ENCODE assay signal across 8 cellular contexts in the genomic region with DNA sequence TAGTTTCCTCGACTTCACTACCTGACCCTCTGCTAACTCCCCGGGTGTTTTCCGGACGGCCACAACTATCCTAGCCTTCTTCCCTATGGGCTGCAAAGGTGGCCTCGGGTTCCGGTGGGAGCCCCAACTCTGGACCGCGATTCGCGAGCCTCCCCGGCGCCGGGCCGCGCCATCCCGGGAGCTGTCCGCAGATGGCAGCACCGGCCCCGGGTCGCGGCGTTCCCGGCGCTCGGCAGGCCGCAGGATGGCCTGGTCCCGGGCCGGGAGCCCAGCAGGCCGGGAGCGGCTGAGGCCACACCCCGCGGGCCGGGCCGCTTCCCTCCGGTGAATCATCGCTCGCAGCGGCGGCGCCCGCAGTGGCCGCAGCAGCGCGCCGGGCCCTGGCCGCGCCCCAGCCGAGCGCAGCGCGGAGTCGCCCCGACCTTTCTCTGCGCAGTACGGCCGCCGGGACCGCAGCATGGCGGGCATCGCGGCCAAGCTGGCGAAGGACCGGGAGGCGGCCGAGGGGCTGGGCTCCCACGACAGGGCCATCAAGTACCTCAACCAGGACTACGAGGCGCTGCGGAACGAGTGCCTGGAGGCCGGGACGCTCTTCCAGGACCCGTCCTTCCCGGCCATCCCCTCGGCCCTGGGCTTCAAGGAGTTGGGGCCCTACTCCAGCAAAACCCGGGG. TPM values are rescaled to one million over a fixed set of nuclear protein-coding genes. Genes with fewer than 3 reads are reported as not detected.
DNase-seq lines count a peak whose midpoint lies in the region; ATAC-seq lines count a peak whose summit lies in the region.

A gene (plus strand): TSS at position 356 of the 672 bp plus-strand sequence. CDS start 102 bp downstream, at position 458.

- peak within 1 kb of the TSS; percentile 98 for H4K91ac ChIP-seq in trophoblast cell (ENCODE audit: low read depth, low read length)

- H3K4me1 ChIP-seq in HUES64 (ENCODE audit: insufficient read depth, low read length) (peaks cover 27% of the 10 kb centered on the region), trophoblast cell (ENCODE audit: control insufficient read depth in 1 of 2, insufficient read depth in 2 of 2, low read length in 2 of 2) (peaks cover 24 to 40% of the 10 kb centered on the region in 2 experiments)

- no peak within 1 kb of the TSS for H3K23ac ChIP-seq in trophoblast cell (ENCODE audit: low read length)

- H3K9me3 ChIP-seq in HUES64 (ENCODE audit: insufficient read depth, low read depth, low read length) (no peaks in the 10 kb centered on the region), trophoblast cell (ENCODE audit: insufficient read depth, low read depth, low read length) (no peaks in the 10 kb centered on the region)

- H2AFZ ChIP-seq in trophoblast cell (ENCODE audit: insufficient read depth, low read length, poor library complexity): peak within 1 kb of the TSS; percentile 83

- H3K36me3 ChIP-seq in HUES64 (ENCODE audit: insufficient read depth, low read length) (no peaks in the 10 kb centered on the region), trophoblast cell (ENCODE audit: control insufficient read depth in 1 of 2, insufficient read depth in 2 of 2, low read length in 2 of 2) (peaks cover 5 to 6% of the 10 kb centered on the region in 2 experiments)

- intact Hi-C loops in left cardiac atrium (cut with DNase I): loop anchor here (1.0 to 5.0 kb wide), 2 partner anchors 35 to 37 kb away; no protein-coding TSS in a partner anchor

- peak within 1 kb of the TSS; percentile 63 for H2BK12ac ChIP-seq in trophoblast cell (ENCODE audit: low read length)

- ATAC-seq in GM21515 (IDR thresholded peaks at IDR 0.05; ENCODE audit: unreplicated experiment) (peak; percentile 54), left cardiac atrium (peak; percentile 94 to 96), GM18870 (IDR thresholded peaks at IDR 0.05; ENCODE audit: unreplicated experiment) (no peak)

- peak within 1 kb of the TSS; percentile 97 for H2BK5ac ChIP-seq in trophoblast cell (ENCODE audit: low read depth, low read length, poor library complexity)

- WGBS in HUES64: under 1% methylated on average over 76 of the region's 76 CpGs
- WGBS in trophoblast cell (ENCODE audit: extremely low coverage, insufficient coverage, insufficient read length): no CpG with 5 or more reads among the region's 76 CpGs

- H2AK5ac ChIP-seq in trophoblast cell (ENCODE audit: low read length): peak within 1 kb of the TSS; percentile 98

- peak within 1 kb of the TSS; percentile 100 for H3K14ac ChIP-seq in trophoblast cell (ENCODE audit: low read length)

- H4K8ac ChIP-seq in trophoblast cell (ENCODE audit: low read depth, low read length): peak within 1 kb of the TSS; percentile 85

- peak within 1 kb of the TSS; percentile 98 for H2BK120ac ChIP-seq in trophoblast cell (ENCODE audit: insufficient read depth, low read length, poor library complexity)

- H3K27ac ChIP-seq in HUES64 (ENCODE audit: low read depth, low read length) (no peak within 1 kb of the TSS; the same call in 1 of the 2 replicates), trophoblast cell (ENCODE audit: low read depth, low read length) (peak within 1 kb of the TSS; percentile 91)

- H3K4me3 ChIP-seq in HUES64 (ENCODE audit: low read length) (peak within 1 kb of the TSS; percentile 70), trophoblast cell (ENCODE audit: low read depth, low read length) (peak within 1 kb of the TSS; percentile 95)

- H3K4ac ChIP-seq in trophoblast cell (ENCODE audit: low read depth, low read length): peak within 1 kb of the TSS; percentile 99

- H3K27me3 ChIP-seq in HUES64 (ENCODE audit: insufficient read depth, low read length) (peaks cover 57% of the 10 kb centered on the region), trophoblast cell (ENCODE audit: insufficient read depth, low read length) (no peaks in the 10 kb centered on the region)

- peaks cover 15% of the 10 kb centered on the region for H3K79me2 ChIP-seq in trophoblast cell (ENCODE audit: control insufficient read depth, insufficient read depth, low read length, poor library complexity)

- DNase-seq in Daoy (ENCODE audit: low read depth) (peak; percentile 93), T follicular helper cell (ENCODE audit: low read depth) (peak; percentile 27), anterior cingulate cortex (lab: John Stamatoyannopoulos, UW) (peak in 51 of 58 donors; percentile 16 to 80 (median 63)), left cardiac atrium (peak; percentile 90), trophoblast cell (peak; percentile 88 to 90)

- H3K4me2 ChIP-seq in trophoblast cell (ENCODE audit: low read length): peak within 1 kb of the TSS; percentile 67

- H3K79me1 ChIP-seq in trophoblast cell (ENCODE audit: low read length): peaks cover 32% of the 10 kb centered on the region

- peak within 1 kb of the TSS; percentile 85 for H3K9ac ChIP-seq in HUES64 (ENCODE audit: low read depth, low read length)
- peak within 1 kb of the TSS; percentile 91 for H3K9ac ChIP-seq in trophoblast cell (ENCODE audit: low read length)

- peak within 1 kb of the TSS; percentile 98 for H3K18ac ChIP-seq in trophoblast cell (ENCODE audit: low read length)

- H4K12ac ChIP-seq in trophoblast cell (ENCODE audit: low read depth, low read length): peak within 1 kb of the TSS; percentile 95

RNA-seq across cellular contexts. Expression of the gene that starts here (rescaled TPM):
- total RNA-seq in Daoy (2014; rRNA removed; shearing (Covaris generic)): 186 and 189 TPM in 2 replicates
- polyA plus RNA-seq in HUES64 (2013, experiment 1 of 2): 26.0 TPM
- 34.6 TPM for polyA plus RNA-seq in HUES64 (2013, experiment 2 of 2)
- 100 to 1,000 TPM in 1 of 2 donors, 10 to 100 TPM in 1; 89.1 to 107 TPM for total RNA-seq in left cardiac atrium
- polyA plus RNA-seq in trophoblast cell (2013): 161 and 169 TPM in 2 replicates

Comparison
In these comparisons a context has a peak if more than half of its experiments do, and no peak if none do; other contexts are left out.
1. DNase-seq: peak in every context shown above with its lines; median percentile 93 in Daoy; 90 in left cardiac atrium; 89 in trophoblast cell; 63 in anterior cingulate cortex; 27 in T follicular helper cell.